In the genomic region with DNA sequence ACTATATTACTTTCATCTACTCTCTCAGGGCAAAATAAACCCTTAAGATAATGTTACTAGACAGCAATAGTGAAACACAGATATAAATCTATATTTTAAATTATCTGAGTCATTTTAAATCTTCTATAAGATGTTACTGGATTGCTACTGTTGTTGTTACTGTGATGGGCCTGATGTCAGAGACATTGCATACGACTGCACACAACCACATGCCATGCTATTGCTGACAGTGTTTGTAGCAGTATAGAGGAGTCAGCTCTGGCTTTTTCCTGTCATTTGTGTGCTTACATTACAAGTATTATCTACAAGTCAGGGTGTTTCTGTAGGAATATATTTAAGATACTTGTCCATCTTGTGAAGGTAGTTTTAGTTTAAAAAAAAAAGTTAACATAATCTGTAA, we compare ENCODE assay signal across 18 cellular contexts.
A peak's percentile ranks its signal among the peaks of the same experiment; 100 is the strongest.
DNase-seq lines count a peak whose midpoint lies in the region; ATAC-seq lines count a peak whose summit lies in the region.
"Had no signal": no experiment of that assay in that cellular context is flagged by ENCODE, and none has a peak within 500 bp of the region (broad histone marks: within the 10 kb centered on the region; RNA-seq: fewer than 3 reads in every experiment).

No MANE protein-coding gene starts in this region.

- no peak overlapping the region for H3K4me3 Mint-ChIP-seq in activated T-cell treated with anti-CD3 and anti-CD28 coated beads, Interleukin-2, amount 50 U/mL, for 72 hours
- H3K4me3 Mint-ChIP-seq: B cell; CD4-positive, CD25-positive, alpha-beta regulatory T cell; CD8-positive, alpha-beta T cell; H9 had no signal

- H3K9me3 Mint-ChIP-seq in activated T-cell treated with anti-CD3 and anti-CD28 coated beads, Interleukin-2, amount 50 U/mL, for 72 hours = no peaks in the 10 kb centered on the region
- H3K9me3 Mint-ChIP-seq: CD8-positive, alpha-beta T cell; H9 had no signal

- peaks cover 9% of the 10 kb centered on the region for H3K4me1 Mint-ChIP-seq in activated T-cell treated with anti-CD3 and anti-CD28 coated beads, Interleukin-2, amount 50 U/mL, for 72 hours (ENCODE audit: low read depth)
- H3K4me1 Mint-ChIP-seq: B cell had no signal

- H3K36me3 Mint-ChIP-seq in activated T-cell treated with anti-CD3 and anti-CD28 coated beads, Interleukin-2, amount 50 U/mL, for 72 hours (ENCODE audit: insufficient read depth in 2 of 2) = no peaks in the 10 kb centered on the region
- H3K36me3 Mint-ChIP-seq: CD4-positive, CD25-positive, alpha-beta regulatory T cell; CD8-positive, alpha-beta T cell had no signal

- H3K27me3 Mint-ChIP-seq in activated T-cell treated with anti-CD3 and anti-CD28 coated beads, Interleukin-2, amount 50 U/mL, for 72 hours (ENCODE audit: low read depth) = peaks cover 19% of the 10 kb centered on the region

- DNase-seq in DMS53 (lab: John Stamatoyannopoulos, UW) (peak; percentile 44), DMS53 treated with DMSO at 0.1 percent for 48 hours (lab: John Stamatoyannopoulos, UW; ENCODE audit: unreplicated experiment) (no peak), NCI-H69 (lab: John Stamatoyannopoulos, UW) (peak; percentile 13), cerebellar cortex (ENCODE audit: low spot score) (peak; percentile 25), NCI-H748 treated with DMSO at 0.1 percent for 48 hours (lab: John Stamatoyannopoulos, UW) (no peak)
- DNase-seq in activated T-cell treated with anti-CD3 and anti-CD28 coated beads, Interleukin-2, amount 50 U/mL, for 72 hours = no peak
- no peak for DNase-seq in activated T-cell treated with anti-CD3 and anti-CD28 coated beads, Interleukin-2, amount 50 U/mL, for 1 hour
- DNase-seq in effector CD4-positive, alpha-beta T cell = no peak
- DNase-seq: Caco-2; CD4-positive, CD25-positive, alpha-beta regulatory T cell; CD8-positive, alpha-beta T cell; DMS 273 treated with DMSO at 0.1 percent for 48 hours; DND-41; GDM1; GM23248; H9 had no signal

- H3K27ac Mint-ChIP-seq in activated T-cell treated with anti-CD3 and anti-CD28 coated beads, Interleukin-2, amount 50 U/mL, for 72 hours = no peak overlapping the region
- H3K27ac Mint-ChIP-seq: B cell; CD4-positive, CD25-positive, alpha-beta regulatory T cell; CD8-positive, alpha-beta T cell; H9 had no signal

- ATAC-seq in activated T-cell treated with anti-CD3 and anti-CD28 coated beads, Interleukin-2, amount 50 U/mL, for 72 hours (replicated peaks in 1 of 2) = peak; percentile 60 to 73
- ATAC-seq: HCT116 had no signal

Comparison
In these comparisons a context has a peak if more than half of its experiments do, and no peak if none do; other contexts are left out.
1. DNase-seq: peak in DMS53 (single experiment), NCI-H69 (single experiment) and cerebellar cortex (single experiment); none in DMS53 treated with DMSO at 0.1 percent for 48 hours (single experiment), activated T-cell treated with anti-CD3 and anti-CD28 coated beads, Interleukin-2, amount 50 U/mL, for 72 hours (0 of 2), activated T-cell treated with anti-CD3 and anti-CD28 coated beads, Interleukin-2, amount 50 U/mL, for 1 hour (single experiment), NCI-H748 treated with DMSO at 0.1 percent for 48 hours (single experiment) and effector CD4-positive, alpha-beta T cell (single experiment).